24 cellular contexts compared by ENCODE assay signal in the genomic region with DNA sequence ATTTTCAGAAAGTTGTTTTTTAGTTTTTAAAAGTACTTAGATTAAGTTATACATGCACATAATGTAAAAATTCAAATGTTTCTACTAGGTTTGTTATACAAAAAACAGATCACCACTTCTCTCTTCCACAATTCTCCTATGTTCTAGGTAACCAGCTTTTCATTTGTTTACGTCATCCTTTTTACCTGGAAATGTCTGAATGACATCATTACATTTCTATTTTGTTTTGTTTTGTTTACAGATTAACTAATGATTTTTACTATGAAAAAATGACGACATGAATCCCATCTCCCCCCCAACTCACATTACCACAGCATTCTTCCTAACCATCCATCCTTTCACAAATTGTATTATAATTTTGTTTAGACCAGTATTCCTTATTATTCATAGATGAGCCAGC.
"Had no signal": no experiment of that assay in that cellular context is flagged by ENCODE, and none has a peak within 500 bp of the region (broad histone marks: within the 10 kb centered on the region; RNA-seq: fewer than 3 reads in every experiment).

No MANE protein-coding gene starts in this region.

- H3K27me3 ChIP-seq: MG63, SJSA1 had no signal

- H3K36me3 ChIP-seq: MG63, SJSA1 had no signal

- H3K4me3 ChIP-seq: MG63, SJSA1, SK-N-MC had no signal

- H3K27ac ChIP-seq: HL-60, SJSA1, SK-N-MC had no signal

- FAIRE-seq: HTR-8/SVneo, RCC 7860 had no signal

- DNase-seq: Karpas-422, KG1, MG63, NCI-H1092, NCI-H1105 treated with DMSO at 0.1 percent for 48 hours, NCI-H1417 treated with DMSO at 0.1 percent for 48 hours, NCI-H187, NCI-H2029, NCI-H2081 treated with DMSO at 0.1 percent for 48 hours, NCI-H2171, NCI-H226, NCI-H446, NCI-H510A, NCI-H524 treated with DMSO at 0.1 percent for 48 hours, NCI-H69, NCI-H774, Right ventricle myocardium superior, RPMI8226, SIG-M5 had no signal

- H3K9me3 ChIP-seq: MG63, SJSA1 had no signal
